ENCODE assay signal across 1 cellular context in genomic region chr19:12932392-12933286, GRCh38.
TF ChIP-seq lines count a peak whose summit lies in the region.

No MANE protein-coding gene starts in this region.

TF ChIP-seq in SK-N-SH, 30 proteins besides CTCF, POLR2A, EP300 and RAD21 (continued from another document):
- no peak for TF ChIP-seq REST (IDR thresholded peaks at IDR 0.05; ENCODE audit: low read depth, low read length)
- no peak for TF ChIP-seq FOXM1 (IDR thresholded peaks at IDR 0.05; ENCODE audit: low read depth)
TF ChIP-seq in SK-N-SH: peak in this region for 0.
